30 cellular contexts compared by ENCODE assay signal in genomic region chr16:50466170-50466569, GRCh38.
"Had no signal": no experiment of that assay in that cellular context is flagged by ENCODE, and none has a peak within 500 bp of the region (broad histone marks: within the 10 kb centered on the region; RNA-seq: fewer than 3 reads in every experiment).

No MANE protein-coding gene starts in this region.

- H3K4me1 ChIP-seq: breast epithelium had no signal

- H3K9me3 Mint-ChIP-seq: activated CD4-positive, alpha-beta memory T cell treated with anti-CD3 and anti-CD28 coated beads, Interleukin-2, amount 10 ng/mL, durations not matched to agents 7 days and 5 days; activated CD4-positive, alpha-beta T cell treated with anti-CD3 and anti-CD28 coated beads, Interleukin-2, amount 10 ng/mL, durations not matched to agents 7 days and 5 days; activated naive CD4-positive, alpha-beta T cell treated with anti-CD3 and anti-CD28 coated beads, Interleukin-2, amount 50 U/mL, for 72 hours; activated T-cell treated with anti-CD3 and anti-CD28 coated beads, Interleukin-2, amount 50 U/mL, for 24 hours; activated T-helper 17 cell treated with anti-CD3 and anti-CD28 coated beads, Interleukin-2, amount 50 U/mL, for 72 hours; naive B cell; type B pancreatic cell had no signal

- H3K27ac Mint-ChIP-seq: activated CD4-positive, alpha-beta memory T cell treated with anti-CD3 and anti-CD28 coated beads, Interleukin-2, amount 10 ng/mL, durations not matched to agents 7 days and 5 days; activated CD4-positive, alpha-beta T cell treated with anti-CD3 and anti-CD28 coated beads, Interleukin-2, amount 10 ng/mL, durations not matched to agents 7 days and 5 days; activated naive CD4-positive, alpha-beta T cell treated with anti-CD3 and anti-CD28 coated beads, Interleukin-2, amount 50 U/mL, for 72 hours; activated T-cell treated with anti-CD3 and anti-CD28 coated beads, Interleukin-2, amount 50 U/mL, for 24 hours; activated T-helper 17 cell treated with anti-CD3 and anti-CD28 coated beads, Interleukin-2, amount 50 U/mL, for 72 hours; mesothelial cell of epicardium; naive B cell; type B pancreatic cell had no signal

- H3K4me3 Mint-ChIP-seq: activated CD4-positive, alpha-beta memory T cell treated with anti-CD3 and anti-CD28 coated beads, Interleukin-2, amount 10 ng/mL, durations not matched to agents 7 days and 5 days; activated CD4-positive, alpha-beta T cell treated with anti-CD3 and anti-CD28 coated beads, Interleukin-2, amount 10 ng/mL, durations not matched to agents 7 days and 5 days; activated T-cell treated with anti-CD3 and anti-CD28 coated beads, Interleukin-2, amount 50 U/mL, for 24 hours; activated T-helper 17 cell treated with anti-CD3 and anti-CD28 coated beads, Interleukin-2, amount 50 U/mL, for 72 hours; mesothelial cell of epicardium; nephron progenitor cell had no signal

- H3K9me3 ChIP-seq: breast epithelium, esophagus squamous epithelium, thoracic aorta, vagina had no signal

- H3K79me2 ChIP-seq: hepatocyte had no signal

- H3K4me3 ChIP-seq: breast epithelium, esophagus squamous epithelium, hepatocyte, skin epidermis, thoracic aorta, vagina had no signal

- H3K27ac ChIP-seq: breast epithelium, epithelial cell of prostate, esophagus squamous epithelium, hepatocyte, skin epidermis, thoracic aorta, vagina, WERI-Rb-1 had no signal

- DNase-seq: activated CD4-positive, alpha-beta memory T cell treated with anti-CD3 and anti-CD28 coated beads, Interleukin-2, amount 10 ng/mL, durations not matched to agents 7 days and 5 days; activated CD4-positive, alpha-beta T cell treated with anti-CD3 and anti-CD28 coated beads for 1 hour; activated CD4-positive, alpha-beta T cell treated with anti-CD3 and anti-CD28 coated beads, Interleukin-2, amount 10 ng/mL, durations not matched to agents 7 days and 5 days; activated CD8-positive, alpha-beta memory T cell treated with anti-CD3 and anti-CD28 coated beads, Interleukin-2, amount 50 U/mL, for 48 hours; activated naive CD4-positive, alpha-beta T cell; activated T-cell treated with anti-CD3 and anti-CD28 coated beads, Interleukin-2, amount 50 U/mL, for 24 hours; central memory CD4-positive, alpha-beta T cell; esophagus squamous epithelium; kidney; left colon; mammary epithelial cell; naive B cell; nephron progenitor cell; occipital lobe; right cardiac atrium; stimulated activated CD4-positive, alpha-beta T cell treated with anti-CD3 and anti-CD28 coated beads, Interleukin-12 subunit alpha, Interleukin-12 subunit beta, amount 100 ng/mL, for 4 hours; stimulated activated CD4-positive, alpha-beta T cell treated with anti-CD3 and anti-CD28 coated beads, Interleukin-4, amount 100 ng/mL, for 1 hour; stimulated activated naive CD8-positive, alpha-beta T cell treated with anti-CD3 and anti-CD28 coated beads, Interleukin-15, Interleukin-2, amounts not matched to agents 100 U/mL and 50 U/mL, for 24 hours; T1000; WERI-Rb-1 had no signal

- H3K27me3 ChIP-seq: hepatocyte, vagina had no signal

- ATAC-seq: activated naive CD4-positive, alpha-beta T cell treated with anti-CD3 and anti-CD28 coated beads, Interleukin-2, amount 50 U/mL, for 72 hours; activated T-helper 17 cell treated with anti-CD3 and anti-CD28 coated beads, Interleukin-2, amount 50 U/mL, for 72 hours; left colon; right cardiac atrium; stimulated activated naive CD8-positive, alpha-beta T cell treated with anti-CD3 and anti-CD28 coated beads, Interleukin-15, Interleukin-2, amounts not matched to agents 100 U/mL and 50 U/mL, for 24 hours had no signal

- H3K4me2 ChIP-seq: hepatocyte had no signal

- H3K36me3 ChIP-seq: breast epithelium, esophagus squamous epithelium, thoracic aorta, vagina, WERI-Rb-1 had no signal

- H2AFZ ChIP-seq: hepatocyte had no signal

- H3K36me3 Mint-ChIP-seq: activated naive CD4-positive, alpha-beta T cell treated with anti-CD3 and anti-CD28 coated beads, Interleukin-2, amount 50 U/mL, for 72 hours; mesothelial cell of epicardium; naive B cell; type B pancreatic cell had no signal
